11 cellular contexts compared by ENCODE assay signal in genomic region chr21:45366931-45367401, GRCh38. TPM values are rescaled to one million over a fixed set of nuclear protein-coding genes. Genes with fewer than 3 reads are reported as not detected.
A peak's percentile ranks its signal among the peaks of the same experiment; 100 is the strongest.
DNase-seq lines count a peak whose midpoint lies in the region; ATAC-seq, FAIRE-seq and TF ChIP-seq lines count a peak whose summit lies in the region.
"Had no signal": no experiment of that assay in that cellular context is flagged by ENCODE, and none has a peak within 500 bp of the region (broad histone marks: within the 10 kb centered on the region; RNA-seq: fewer than 3 reads in every experiment).

No MANE protein-coding gene starts in this region.

- H3K9me3 Mint-ChIP-seq in astrocyte (ENCODE audit: unreplicated experiment): peaks cover 2% of the 10 kb centered on the region
- no peaks in the 10 kb centered on the region for H3K9me3 Mint-ChIP-seq in effector memory CD8-positive, alpha-beta T cell
- H3K9me3 Mint-ChIP-seq: central memory CD8-positive, alpha-beta T cell had no signal

- ATAC-seq in HG02973 (IDR thresholded peaks at IDR 0.05; ENCODE audit: unreplicated experiment) (no peak), GM21723 (IDR thresholded peaks at IDR 0.05; ENCODE audit: unreplicated experiment) (no peak)
- ATAC-seq in effector memory CD8-positive, alpha-beta T cell (replicated peaks): no peak

- peak overlapping the region; percentile 90 for H3K9ac ChIP-seq in astrocyte (ENCODE audit: low read length)

- TF ChIP-seq CTCF in astrocyte (IDR thresholded peaks at IDR 0.05; ENCODE audit: insufficient read depth, low read depth, low read length) (no peak), hepatocyte (IDR thresholded peaks at IDR 0.05; ENCODE audit: poor library complexity) (no peak)

- no peak overlapping the region for H3K4me3 ChIP-seq in astrocyte (ENCODE audit: insufficient read depth, low read depth, low read length)
- no peak overlapping the region for H3K4me3 ChIP-seq in hepatocyte

- H2AFZ ChIP-seq in astrocyte (ENCODE audit: low read depth, low read length) (peak overlapping the region; percentile 35), hepatocyte (no peak overlapping the region)

- H3K79me2 ChIP-seq in astrocyte (ENCODE audit: insufficient read depth, low read length) (no peaks in the 10 kb centered on the region), hepatocyte (no peaks in the 10 kb centered on the region)

- H3K4me2 ChIP-seq in astrocyte (ENCODE audit: low read length) (peak overlapping the region; percentile 67), hepatocyte (no peak overlapping the region)

- FAIRE-seq in astrocyte (lab: Jason Lieb, UNC): no peak
- FAIRE-seq: TTC549 had no signal

- H4K20me1 ChIP-seq in astrocyte (ENCODE audit: insufficient read depth, low read length) (no peaks in the 10 kb centered on the region), hepatocyte (ENCODE audit: insufficient read depth, poor library complexity, severe bottlenecking) (no peaks in the 10 kb centered on the region)

- peak; percentile 47 for DNase-seq in GOT3 (lab: John Stamatoyannopoulos, UW)
- DNase-seq in astrocyte (ENCODE audit: low read depth): peak; percentile 95
- DNase-seq in hepatocyte (ENCODE audit: low spot score): peak; percentile 69
- DNase-seq in smooth muscle cell of the brain vasculature (ENCODE audit: low read depth, low spot score): peak; percentile 89
- no peak for DNase-seq in D341Med (ENCODE audit: low spot score)
- no peak for DNase-seq in effector memory CD8-positive, alpha-beta T cell
- DNase-seq: NCI-H1694 treated with DMSO at 0.1 percent for 48 hours had no signal

- WGBS in hepatocyte (ENCODE audit: low lambda C conversion rate, missing lambda C conversion rate): 83% methylated on average over 11 of the region's 14 CpGs

- H3K9me3 ChIP-seq in astrocyte (ENCODE audit: insufficient read depth, low read depth, low read length) (no peaks in the 10 kb centered on the region), hepatocyte (ENCODE audit: low read depth) (no peaks in the 10 kb centered on the region)

- H3K27ac Mint-ChIP-seq in astrocyte (ENCODE audit: unreplicated experiment): peak overlapping the region; percentile 98
- H3K27ac Mint-ChIP-seq in effector memory CD8-positive, alpha-beta T cell: no peak overlapping the region

- no peaks in the 10 kb centered on the region for H3K36me3 Mint-ChIP-seq in astrocyte (ENCODE audit: low read depth, unreplicated experiment)
- H3K36me3 Mint-ChIP-seq in effector memory CD8-positive, alpha-beta T cell (ENCODE audit: insufficient read depth): peaks cover 4% of the 10 kb centered on the region

- peak overlapping the region; percentile 99 for H3K27ac ChIP-seq in astrocyte (ENCODE audit: low read depth, low read length)
- peak overlapping the region; percentile 68 for H3K27ac ChIP-seq in hepatocyte

- H3K36me3 ChIP-seq in astrocyte (ENCODE audit: insufficient read depth, low read length) (no peaks in the 10 kb centered on the region), hepatocyte (replicated peaks; ENCODE audit: insufficient read depth, low read depth) (no peaks in the 10 kb centered on the region)

- peak overlapping the region; percentile 9 for H3K4me3 Mint-ChIP-seq in astrocyte (ENCODE audit: unreplicated experiment)
- H3K4me3 Mint-ChIP-seq in effector memory CD8-positive, alpha-beta T cell: no peak overlapping the region
- H3K4me3 Mint-ChIP-seq: central memory CD8-positive, alpha-beta T cell had no signal

- H3K4me1 Mint-ChIP-seq in astrocyte (ENCODE audit: low read depth, unreplicated experiment): peaks cover 38% of the 10 kb centered on the region
- H3K4me1 Mint-ChIP-seq in effector memory CD8-positive, alpha-beta T cell (ENCODE audit: low read depth in 2 of 2): peaks cover 10 to 15% of the 10 kb centered on the region in 2 donors

- peaks cover 35% of the 10 kb centered on the region for H3K4me1 ChIP-seq in astrocyte (ENCODE audit: insufficient read depth, low read length)
- peaks cover 23% of the 10 kb centered on the region for H3K4me1 ChIP-seq in hepatocyte (ENCODE audit: insufficient read depth)

- no peaks in the 10 kb centered on the region for H3K9me2 ChIP-seq in hepatocyte (replicated peaks; ENCODE audit: insufficient read depth)

- H3K27me3 ChIP-seq in astrocyte (ENCODE audit: insufficient read depth, low read length) (no peaks in the 10 kb centered on the region), hepatocyte (no peaks in the 10 kb centered on the region)

- H3K27me3 Mint-ChIP-seq in astrocyte (ENCODE audit: low read depth, unreplicated experiment): no peaks in the 10 kb centered on the region
- H3K27me3 Mint-ChIP-seq in effector memory CD8-positive, alpha-beta T cell: peaks cover 29 to 69% of the 10 kb centered on the region in 2 donors

RNA-seq across cellular contexts. Expression of gene COL18A1, which starts 38.0 kb away (rescaled TPM):
- total RNA-seq in astrocyte (616 and 692 TPM in 2 replicates), hepatocyte (67.3 and 97.1 TPM in 2 replicates)
- 140 and 178 TPM in 2 replicates for polyA plus RNA-seq in hepatocyte

Comparison
In these comparisons a context has a peak if more than half of its experiments do, and no peak if none do; other contexts are left out.
1. DNase-seq: peak in GOT3 (single experiment), astrocyte (single experiment), hepatocyte (single experiment) and smooth muscle cell of the brain vasculature (single experiment); none in D341Med (single experiment) and effector memory CD8-positive, alpha-beta T cell (0 of 3).